8 cellular contexts compared by ENCODE assay signal in the genomic region with DNA sequence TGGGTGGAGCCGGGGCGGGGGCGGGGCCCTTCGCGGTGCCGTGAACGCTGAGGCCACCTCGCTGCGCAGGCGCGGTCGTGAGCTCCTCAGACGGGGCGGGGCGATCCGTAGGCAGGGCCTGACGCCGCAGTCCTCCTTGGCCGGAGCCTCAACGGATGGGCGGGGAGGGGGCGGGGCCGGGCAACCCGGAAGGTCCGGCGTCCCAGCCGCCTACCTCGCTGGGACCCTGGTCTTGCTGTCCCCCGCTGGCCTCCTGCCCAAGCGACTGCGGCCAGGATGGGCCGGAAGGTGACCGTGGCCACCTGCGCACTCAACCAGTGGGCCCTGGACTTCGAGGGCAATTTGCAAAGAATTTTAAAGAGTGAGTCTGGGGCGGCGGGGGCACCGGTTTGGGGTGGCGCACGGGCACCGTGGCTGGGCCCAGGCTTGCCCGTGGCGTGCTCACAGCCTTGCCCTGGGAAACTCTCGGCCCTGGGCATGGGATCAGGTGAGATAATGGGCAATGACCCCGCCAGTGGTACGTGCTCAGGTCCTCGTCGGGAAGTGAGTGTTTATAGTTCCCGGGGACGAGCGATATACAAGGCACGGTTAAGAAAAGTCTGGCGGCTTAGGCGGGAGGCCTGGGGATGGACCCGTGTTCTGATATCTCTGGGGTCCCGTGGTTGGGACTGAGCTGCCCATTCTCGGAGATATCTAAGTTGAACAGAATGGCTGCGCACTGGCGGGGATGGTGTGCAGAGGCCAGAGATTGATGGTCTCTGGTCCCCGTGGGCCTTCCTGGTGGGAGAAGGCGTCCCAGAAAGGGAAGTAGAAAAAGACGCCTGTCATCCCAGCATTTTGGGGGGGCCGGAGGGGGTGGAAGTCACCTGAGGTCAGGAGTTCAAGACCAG. TPM values are rescaled to one million over a fixed set of nuclear protein-coding genes. Genes with fewer than 3 reads are reported as not detected.
DNase-seq lines count a peak whose midpoint lies in the region; ATAC-seq and TF ChIP-seq lines count a peak whose summit lies in the region.

A gene (plus strand): TSS at position 183 of the 890 bp plus-strand sequence. CDS start 94 bp downstream, at position 277.

- no peaks in the 10 kb centered on the region for H4K20me1 ChIP-seq in PC-3 (ENCODE audit: low read length)

- TF ChIP-seq CTCF in PC-3 (conservative IDR thresholded peaks at IDR 0.05; ENCODE audit: low read depth, low read length) (no peak), epithelial cell of proximal tubule (conservative IDR thresholded peaks at IDR 0.05; ENCODE audit: low read depth, low read length) (no peak)

- H3F3A ChIP-seq in PC-3 (ENCODE audit: low read length, unreplicated experiment) = no peaks in the 10 kb centered on the region

- CTCF ChIA-PET in PC-3 (lab: Charles Lee) = interaction anchor here (0.6 to 0.7 kb wide), 3 partner anchors 110 to 356 kb away, joined by 3 to 13 read pairs (median 3); a partner anchor contains a TSS

- peak within 1 kb of the TSS; percentile 96 for H3K4me2 ChIP-seq in PC-3 (ENCODE audit: low read length)

- peaks cover 42% of the 10 kb centered on the region for H3K79me2 ChIP-seq in PC-3 (ENCODE audit: low read length)

- POLR2A ChIA-PET in PC-3 (lab: Charles Lee; ENCODE audit: unreplicated experiment) = interaction anchor here (0.6 to 0.7 kb wide), 9 partner anchors 23 to 961 kb away, joined by 3 to 13 read pairs (median 4); no protein-coding TSS in a partner anchor

- TSS peak; percentile 31 for BruUV-seq in PC-3 (replicated peaks; lab: Mats Ljungman, UMichigan)

- ATAC-seq in GM21515 (IDR thresholded peaks at IDR 0.05; ENCODE audit: unreplicated experiment) (peak; percentile 48), PC-3 (peak; percentile 69)

- intact Hi-C loops in PC-3 (cut with micrococcal nuclease) = no loop called here

- H3K4me1 ChIP-seq in PC-3 (ENCODE audit: insufficient read depth, low read length) = peaks cover 23% of the 10 kb centered on the region
- H3K4me1 ChIP-seq in mucosa of rectum (ENCODE audit: control insufficient read depth in 2 of 2, insufficient read depth in 2 of 2, low read length in 2 of 2) = peaks cover 16 to 26% of the 10 kb centered on the region in 2 donors

- H2AFZ ChIP-seq in PC-3 (ENCODE audit: low read length) = peak within 1 kb of the TSS; percentile 94

- H3K9me3 ChIP-seq in PC-3 (ENCODE audit: low read length) (no peaks in the 10 kb centered on the region), mucosa of rectum (ENCODE audit: control insufficient read depth in 2 of 2, low read length in 2 of 2) (no peaks in the 10 kb centered on the region)

- H3K9ac ChIP-seq in PC-3 (ENCODE audit: low read length) (peak within 1 kb of the TSS; percentile 87), mucosa of rectum (ENCODE audit: low read depth in 1 of 2, low read length in 2 of 2) (peak within 1 kb of the TSS; percentile 87 to 90)

- peak within 1 kb of the TSS; percentile 85 for H3K4me3 ChIP-seq in Jurkat, Clone E6-1 (ENCODE audit: low read length)
- H3K4me3 ChIP-seq in PC-3 (ENCODE audit: low read length) (peak within 1 kb of the TSS; percentile 99), epithelial cell of proximal tubule (ENCODE audit: low read depth, low read length) (peak within 1 kb of the TSS; percentile 93), mucosa of rectum (ENCODE audit: low read length in 2 of 2) (peak within 1 kb of the TSS; percentile 79 to 97)

- H3K9me2 ChIP-seq in PC-3 (replicated peaks; ENCODE audit: low read length) = no peaks in the 10 kb centered on the region

- H3K27ac ChIP-seq in PC-3 (ENCODE audit: low read length) = peak within 1 kb of the TSS; percentile 62
- H3K27ac ChIP-seq in mucosa of rectum (ENCODE audit: low read depth in 2 of 2, low read length in 2 of 2) = peak within 1 kb of the TSS; percentile 86 to 89

- H3K36me3 ChIP-seq in PC-3 (ENCODE audit: low read depth, low read length) (peaks cover 22% of the 10 kb centered on the region), mucosa of rectum (ENCODE audit: control insufficient read depth in 2 of 2, insufficient read depth in 2 of 2, low read length in 2 of 2) (peaks cover 30% of the 10 kb centered on the region in 2 donors)

- DNase-seq in COLO829 (ENCODE audit: low spot score) = peak; percentile 94
- DNase-seq in Jurkat, Clone E6-1 (ENCODE audit: low read depth, low spot score) = peak; percentile 81
- DNase-seq in PC-3 = peak; percentile 98
- DNase-seq in activated T-cell treated with anti-CD3 and anti-CD28 coated beads for 48 hours (ENCODE audit: low read depth) = peak; percentile 93
- no peak for DNase-seq in epithelial cell of proximal tubule (ENCODE audit: low read depth)
- peak; percentile 85 to 88 for DNase-seq in stimulated activated CD8-positive, alpha-beta memory T cell treated with anti-CD3 and anti-CD28 coated beads, Interleukin-4, amount 100 ng/mL, for 4 hours (ENCODE audit: low read depth in 2 of 2, low spot score in 1 of 2)

- H3K27me3 ChIP-seq in PC-3 (ENCODE audit: low read length) (no peaks in the 10 kb centered on the region), mucosa of rectum (ENCODE audit: control insufficient read depth in 2 of 2, insufficient read depth in 2 of 2, low read length in 2 of 2) (no peaks in the 10 kb centered on the region)

RNA-seq across cellular contexts. Expression of the gene that starts here (rescaled TPM):
- polyA plus RNA-seq in Jurkat, Clone E6-1 (2012; ENCODE audit: insufficient read depth, insufficient read length) = 47.8 TPM
- total RNA-seq in PC-3 (2014; rRNA removed) (64.8 and 70.7 TPM in 2 replicates), epithelial cell of proximal tubule (43.8 and 72.8 TPM in 2 replicates)
